1 cellular context compared by ENCODE assay signal in the genomic region with DNA sequence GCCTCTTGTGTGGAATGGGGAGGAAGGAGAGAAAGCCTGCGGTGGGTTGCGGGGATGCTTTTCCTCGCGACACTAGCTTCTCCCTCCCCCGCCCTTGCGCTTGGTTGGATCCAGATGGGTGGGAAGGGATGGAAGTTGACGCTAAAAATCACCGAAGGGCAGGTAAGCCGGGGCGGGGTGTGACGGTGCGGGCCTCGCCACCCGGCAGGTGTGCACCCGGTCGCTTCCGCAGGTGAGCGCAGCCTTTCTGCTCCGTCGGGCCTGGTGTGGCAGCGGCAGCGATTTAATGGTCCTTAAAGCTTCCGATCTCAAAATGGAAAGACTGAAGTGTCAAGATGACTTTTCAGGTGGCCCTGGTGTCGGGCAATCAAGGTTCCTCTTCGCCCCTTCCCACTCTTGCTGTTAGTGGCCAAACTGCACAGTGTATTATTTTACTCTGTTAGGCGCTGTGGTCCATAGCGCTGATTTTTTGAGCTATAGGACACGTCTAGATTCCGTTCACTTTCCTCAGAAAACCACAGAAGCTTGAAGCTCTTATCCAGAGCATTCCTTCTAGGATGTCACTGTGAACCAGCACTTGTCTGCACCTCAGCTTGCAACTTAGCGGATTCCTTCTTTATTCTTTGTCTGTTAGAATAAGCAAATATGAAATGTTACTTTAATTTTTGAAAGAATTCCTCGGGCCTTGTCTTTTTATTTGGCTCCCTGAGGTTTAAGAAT.
TF ChIP-seq lines count a peak whose summit lies in the region.

No MANE protein-coding gene starts in this region.

TF ChIP-seq in IMR-90, 13 proteins besides CTCF, POLR2A, EP300 and RAD21:
- TF ChIP-seq MAFK (IDR thresholded peaks at IDR 0.05; ENCODE audit: low read depth, low read length) (no peak), RCOR1 (IDR thresholded peaks at IDR 0.05; ENCODE audit: insufficient replicate concordance, low read length) (no peak), BHLHE40 (IDR thresholded peaks at IDR 0.05; ENCODE audit: low read depth, low read length) (no peak), MAZ (IDR thresholded peaks at IDR 0.05; ENCODE audit: borderline replicate concordance, low read depth, low read length) (no peak), NFE2L2 (IDR thresholded peaks at IDR 0.05; ENCODE audit: low read depth, low read length) (no peak)
